ENCODE assay signal across 18 cellular contexts in the genomic region with DNA sequence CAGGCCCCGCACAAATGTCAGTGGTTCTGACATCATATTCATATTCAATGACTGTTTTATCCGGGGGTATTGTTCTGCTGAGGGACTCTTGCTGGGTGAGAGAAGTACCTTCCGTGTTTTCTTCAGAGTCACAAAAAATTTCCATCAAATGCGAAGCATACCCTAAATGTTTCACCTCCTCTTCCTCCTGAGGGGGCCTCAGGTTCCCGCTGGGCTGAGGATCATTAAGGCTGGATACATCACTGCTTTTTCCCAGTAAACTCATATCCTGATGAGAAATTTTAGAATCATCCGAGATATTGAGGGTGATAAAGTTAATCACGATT. TPM values are rescaled to one million over a fixed set of nuclear protein-coding genes. Genes with fewer than 3 reads are reported as not detected.
DNase-seq lines count a peak whose midpoint lies in the region; ATAC-seq, FAIRE-seq and TF ChIP-seq lines count a peak whose summit lies in the region.
"Had no signal": no experiment of that assay in that cellular context is flagged by ENCODE, and none has a peak within 500 bp of the region (broad histone marks: within the 10 kb centered on the region; RNA-seq: fewer than 3 reads in every experiment).

No MANE protein-coding gene starts in this region.

- H3K27me3 Mint-ChIP-seq in activated T-helper 2 cell treated with anti-CD3 and anti-CD28 coated beads, Interferon-gamma antibody, Interleukin-2, Interleukin-4, amounts not matched to agents 10 μg/mL and 5 μg/mL and 100 μg/mL, durations not matched to agents 14 hours and 24 hours and 36 hours (ENCODE audit: low read depth) = peaks cover 47% of the 10 kb centered on the region

- H3K4me2 ChIP-seq in HCT116 (ENCODE audit: low read length) = peak overlapping the region; percentile 77
- H3K4me2 ChIP-seq in H1 (ENCODE audit: insufficient read depth in 1 of 2, low read depth in 2 of 2, low read length in 2 of 2) = peak overlapping the region; percentile 62 to 76
- H3K4me2 ChIP-seq in keratinocyte (ENCODE audit: control insufficient read depth, extremely low read depth, insufficient read depth, low read depth, low read length) = no peak overlapping the region

- RAD21 ChIA-PET in HCT116 (lab: Charles Lee; ENCODE audit: low non-redundant PET in 1 of 2, low total read pairs in 2 of 2, uncharacterized antibody in 2 of 2, unreplicated experiment in 2 of 2) = no interaction called here

- H3K23me2 ChIP-seq in H1 (ENCODE audit: low read depth, low read length) = no peaks in the 10 kb centered on the region; the same call in 1 of the 2 replicates

- H3K9me2 ChIP-seq in HCT116 (ENCODE audit: insufficient read depth) = no peaks in the 10 kb centered on the region

- H3K9me3 ChIP-seq in HCT116 (ENCODE audit: control insufficient read depth in 1 of 2, insufficient read depth in 1 of 2, low read depth in 1 of 2, low read length in 2 of 2) = no peaks in the 10 kb centered on the region
- H3K9me3 ChIP-seq in H1 (ENCODE audit: insufficient read depth in 2 of 2, low read depth in 1 of 2, low read length in 1 of 2) = no peaks in the 10 kb centered on the region
- H3K9me3 ChIP-seq in keratinocyte (ENCODE audit: control insufficient read depth, low read depth, low read length) = no peaks in the 10 kb centered on the region
- H3K9me3 ChIP-seq: Peyer's patch had no signal

- no peaks in the 10 kb centered on the region for H3K79me1 ChIP-seq in H1 (ENCODE audit: low read depth, low read length)

- POLR2A ChIA-PET in HCT116 (lab: Charles Lee) = no interaction called here
- POLR2A ChIA-PET in H1 (lab: Charles Lee; ENCODE audit: partially characterized antibody) = no interaction called here

- no peak overlapping the region for H3K27ac ChIP-seq in HCT116 (ENCODE audit: low read depth, low read length)
- no peak overlapping the region for H3K27ac ChIP-seq in H1 (ENCODE audit: low read depth, low read length)
- no peak overlapping the region for H3K27ac ChIP-seq in keratinocyte (ENCODE audit: control insufficient read depth, insufficient read depth, low read length)
- H3K27ac ChIP-seq: Peyer's patch had no signal

- intact Hi-C loops in HCT116 (cut with micrococcal nuclease) = no loop called here
- intact Hi-C loops in activated T-helper 2 cell treated with anti-CD3 and anti-CD28 coated beads, Interferon-gamma antibody, Interleukin-2, Interleukin-4, amounts not matched to agents 10 μg/mL and 5 μg/mL and 100 μg/mL, durations not matched to agents 14 hours and 24 hours and 36 hours (cut with micrococcal nuclease) = no loop called here

- H3K9ac ChIP-seq in HCT116 (ENCODE audit: low read length) (peak overlapping the region; percentile 0; the same call in 1 of the 2 replicates), H1 (replicated peaks in 1 of 4; ENCODE audit: extremely low read depth in 1 of 4, low read depth in 3 of 4, low read length in 3 of 4) (no peak overlapping the region), keratinocyte (ENCODE audit: control insufficient read depth, extremely low read depth, insufficient read depth, low read length) (no peak overlapping the region)

- H4K5ac ChIP-seq in H1 (ENCODE audit: insufficient read length, low read depth, low read length) = no peak overlapping the region

- TF ChIP-seq CTCF in HCT116 (IDR thresholded peaks at IDR 0.05 in 2 of 3, conservative IDR thresholded peaks at IDR 0.05 in 1 of 3; ENCODE audit: borderline replicate concordance in 1 of 3, insufficient read depth in 1 of 3, low read depth in 2 of 3, low read length in 2 of 3) (no peak), H1 (IDR thresholded peaks at IDR 0.05; ENCODE audit: control extremely low read depth in 1 of 3, insufficient read depth in 1 of 3, low read depth in 1 of 3, low read length in 3 of 3) (no peak), keratinocyte (optimal IDR thresholded peaks at IDR 0.05 in 1 of 3, IDR thresholded peaks at IDR 0.05 in 1 of 3, conservative IDR thresholded peaks at IDR 0.05 in 1 of 3; ENCODE audit: extremely low read depth in 1 of 3, insufficient read depth in 2 of 3, low read length in 3 of 3) (no peak)

- no peak overlapping the region for H2BK20ac ChIP-seq in H1 (ENCODE audit: low read length)

- no peak for DNase-seq in HCT116 (ENCODE audit: low read depth, low spot score)
- DNase-seq in H1 (ENCODE audit: low read depth in 1 of 2, low spot score in 2 of 2) = no peak
- no peak for DNase-seq in keratinocyte (ENCODE audit: low read depth, low spot score)
- DNase-seq in NCI-H82 (lab: John Stamatoyannopoulos, UW) = no peak
- DNase-seq in NK-92 treated with Interleukin-12 subunit alpha and Interleukin-12 subunit beta, amount 100 ng/mL, for 24 hours (lab: John Stamatoyannopoulos, UW) = no peak
- DNase-seq in HT-29 (ENCODE audit: low spot score) = no peak
- DNase-seq in activated T-helper 2 cell treated with anti-CD3 and anti-CD28 coated beads, Interferon-gamma antibody, Interleukin-2, Interleukin-4, amounts not matched to agents 10 μg/mL and 5 μg/mL and 100 μg/mL, durations not matched to agents 14 hours and 24 hours and 36 hours (ENCODE audit: low spot score) = no peak
- DNase-seq: CD8-positive, alpha-beta memory T cell; EL; KG1; NCI-H1048; NCI-H1694; Peyer's patch; SIG-M5 had no signal

- H3K79me2 ChIP-seq in HCT116 (ENCODE audit: insufficient read depth, low read length) (no peaks in the 10 kb centered on the region), H1 (ENCODE audit: control insufficient read depth in 1 of 2, insufficient read depth in 2 of 2, low read length in 2 of 2) (no peaks in the 10 kb centered on the region), keratinocyte (ENCODE audit: control insufficient read depth, insufficient read depth, low read length) (no peaks in the 10 kb centered on the region)

- no peaks in the 10 kb centered on the region for H3K9me1 ChIP-seq in keratinocyte (ENCODE audit: control insufficient read depth, extremely low read depth, insufficient read depth, low read length)

- no peak for TF ChIP-seq EP300 in H1 (IDR thresholded peaks at IDR 0.05; ENCODE audit: borderline replicate concordance in 1 of 2, low read depth in 2 of 2, low read length in 2 of 2)

- no peaks in the 10 kb centered on the region for H3K4me1 Mint-ChIP-seq in activated T-helper 2 cell treated with anti-CD3 and anti-CD28 coated beads, Interferon-gamma antibody, Interleukin-2, Interleukin-4, amounts not matched to agents 10 μg/mL and 5 μg/mL and 100 μg/mL, durations not matched to agents 14 hours and 24 hours and 36 hours (ENCODE audit: low read depth)
- H3K4me1 Mint-ChIP-seq: CD8-positive, alpha-beta memory T cell had no signal

- no peaks in the 10 kb centered on the region for H3K9me3 Mint-ChIP-seq in activated T-helper 2 cell treated with anti-CD3 and anti-CD28 coated beads, Interferon-gamma antibody, Interleukin-2, Interleukin-4, amounts not matched to agents 10 μg/mL and 5 μg/mL and 100 μg/mL, durations not matched to agents 14 hours and 24 hours and 36 hours
- H3K9me3 Mint-ChIP-seq: CD8-positive, alpha-beta memory T cell had no signal

- no peak overlapping the region for H2BK120ac ChIP-seq in H1 (replicated peaks; ENCODE audit: low read depth, low read length)

- TF ChIP-seq RAD21 in HCT116 (IDR thresholded peaks at IDR 0.05; ENCODE audit: low read depth) (no peak), H1 (IDR thresholded peaks at IDR 0.05 in 1 of 2, conservative IDR thresholded peaks at IDR 0.05 in 1 of 2; ENCODE audit: low read depth in 2 of 2, low read length in 2 of 2) (no peak)

- H3K27me3 ChIP-seq in HCT116 (ENCODE audit: insufficient read depth, low read length) (no peaks in the 10 kb centered on the region), H1 (replicated peaks in 1 of 4; ENCODE audit: control insufficient read depth in 3 of 4, extremely low read depth in 1 of 4, insufficient read depth in 3 of 4, low read length in 3 of 4) (no peaks in the 10 kb centered on the region; a peak in 1 of 7 replicates), keratinocyte (ENCODE audit: control insufficient read depth, extremely low read depth, insufficient read depth, low read length) (no peaks in the 10 kb centered on the region)
- H3K27me3 ChIP-seq: Peyer's patch had no signal

- H2AK5ac ChIP-seq in H1 (ENCODE audit: low read depth, low read length) = no peak overlapping the region

- peak overlapping the region; percentile 12; the same call in 1 of the 2 replicates for H2BK5ac ChIP-seq in H1 (ENCODE audit: low read depth, low read length)

- dilution Hi-C loops in keratinocyte (cut with MboI; ENCODE audit: extremely low pct_ligation_motif_present, low sequenced_read_pairs) = no loop called here

- WGBS in H1 (ENCODE audit: extremely low coverage in 1 of 2, insufficient coverage in 1 of 2, insufficient read length in 1 of 2, insufficient replicate concordance in 2 of 2, low coverage in 1 of 2, low lambda C conversion rate in 2 of 2, missing lambda C conversion rate in 1 of 2), 2 experiments = 9% methylated on average over 7 of the region's 7 CpGs; no CpG with 5 or more reads in 1 of the 2 experiments

- peak overlapping the region; percentile 39; the same call in 1 of the 2 replicates for H4K8ac ChIP-seq in H1 (ENCODE audit: extremely low read depth, insufficient read depth, low read length)

- no peak overlapping the region for H3K56ac ChIP-seq in H1 (replicated peaks; ENCODE audit: insufficient read length, low read depth, low read length)

- TF ChIP-seq POLR2A in HCT116 (IDR thresholded peaks at IDR 0.05; ENCODE audit: borderline replicate concordance, extremely low read depth, insufficient read depth, insufficient read length) = no peak
- TF ChIP-seq POLR2A in H1 (IDR thresholded peaks at IDR 0.05; ENCODE audit: control extremely low read depth in 1 of 2, low read depth in 2 of 2, low read length in 2 of 2) = no peak

- H3K4me3 Mint-ChIP-seq in activated T-helper 2 cell treated with anti-CD3 and anti-CD28 coated beads, Interferon-gamma antibody, Interleukin-2, Interleukin-4, amounts not matched to agents 10 μg/mL and 5 μg/mL and 100 μg/mL, durations not matched to agents 14 hours and 24 hours and 36 hours (ENCODE audit: low read depth) = no peak overlapping the region
- H3K4me3 Mint-ChIP-seq: CD8-positive, alpha-beta memory T cell had no signal

- no peaks in the 10 kb centered on the region for H4K20me1 ChIP-seq in HCT116 (ENCODE audit: insufficient read depth)
- H4K20me1 ChIP-seq in H1 (replicated peaks in 1 of 2; ENCODE audit: control insufficient read depth in 1 of 2, insufficient read depth in 2 of 2, low read length in 2 of 2) = no peaks in the 10 kb centered on the region
- no peaks in the 10 kb centered on the region for H4K20me1 ChIP-seq in keratinocyte (ENCODE audit: control insufficient read depth, extremely low read depth, insufficient read depth, low read length)

- no peak overlapping the region for H3K27ac Mint-ChIP-seq in activated T-helper 2 cell treated with anti-CD3 and anti-CD28 coated beads, Interferon-gamma antibody, Interleukin-2, Interleukin-4, amounts not matched to agents 10 μg/mL and 5 μg/mL and 100 μg/mL, durations not matched to agents 14 hours and 24 hours and 36 hours
- H3K27ac Mint-ChIP-seq: CD8-positive, alpha-beta memory T cell had no signal

- 0 out of 4 replicates have a peak overlapping the region, but pooled peaks of 1 of the 2 experiments have one; percentile 4 for H3K4me3 ChIP-seq in HCT116 (replicated peaks in 1 of 2; ENCODE audit: low read depth in 1 of 2, low read length in 2 of 2)
- H3K4me3 ChIP-seq in H1 (ENCODE audit: extremely low read depth in 1 of 4, insufficient read depth in 2 of 4, low read depth in 3 of 4, low read length in 4 of 4) = peak overlapping the region in 3 of 4 experiments; percentile 31 to 51 (median 35); a peak in 4 of 8 replicates
- H3K4me3 ChIP-seq in keratinocyte (ENCODE audit: control insufficient read depth in 2 of 3, extremely low read depth in 1 of 3, insufficient read depth in 2 of 3, low read depth in 1 of 3, low read length in 3 of 3) = no peak overlapping the region
- H3K4me3 ChIP-seq: Peyer's patch had no signal

- CTCF ChIA-PET in HCT116 (lab: Charles Lee) = no interaction called here
- CTCF ChIA-PET in H1 (lab: Charles Lee; ENCODE audit: partially characterized antibody) = interaction anchor here (1.8 to 5.7 kb wide), 2 partner anchors 12 to 31 kb away, joined by 4 to 32 read pairs; no protein-coding TSS in a partner anchor

- peak; percentile 10 for ATAC-seq in HCT116

- H2AFZ ChIP-seq in HCT116 (ENCODE audit: low read depth, low read length, poor library complexity, severe bottlenecking) (peak overlapping the region; percentile 69), H1 (ENCODE audit: low read length) (peak overlapping the region; percentile 74; the same call in 1 of the 2 replicates), keratinocyte (ENCODE audit: control insufficient read depth, low read length) (no peak overlapping the region)

- no peak overlapping the region for H3K14ac ChIP-seq in H1 (ENCODE audit: insufficient read length)

- H3K18ac ChIP-seq in H1 (ENCODE audit: extremely low read depth, low read length) = no peak overlapping the region

- H2BK12ac ChIP-seq in H1 (ENCODE audit: low read depth, low read length) = no peak overlapping the region

- BruUV-seq in HCT116 (replicated peaks; lab: Mats Ljungman, UMichigan) = no TSS peak

- no peak overlapping the region for H3K4ac ChIP-seq in H1 (replicated peaks; ENCODE audit: insufficient read length, low read depth, low read length)

- FAIRE-seq in H1 (lab: Jason Lieb, UNC) (no peak), keratinocyte (lab: Jason Lieb, UNC) (peak; percentile 75)
- FAIRE-seq: H54 had no signal

- H4K91ac ChIP-seq in H1 (replicated peaks; ENCODE audit: insufficient read length, low read length) = no peak overlapping the region

- no peaks in the 10 kb centered on the region for H3K36me3 Mint-ChIP-seq in activated T-helper 2 cell treated with anti-CD3 and anti-CD28 coated beads, Interferon-gamma antibody, Interleukin-2, Interleukin-4, amounts not matched to agents 10 μg/mL and 5 μg/mL and 100 μg/mL, durations not matched to agents 14 hours and 24 hours and 36 hours (ENCODE audit: low read depth)
- H3K36me3 Mint-ChIP-seq: CD8-positive, alpha-beta memory T cell had no signal

- no peak overlapping the region for H2BK15ac ChIP-seq in H1 (ENCODE audit: low read length)

- H3K36me3 ChIP-seq in HCT116 (ENCODE audit: control insufficient read depth in 1 of 2, insufficient read depth in 2 of 2, low read length in 2 of 2) = no peaks in the 10 kb centered on the region; a peak in 1 of 4 replicates
- no peaks in the 10 kb centered on the region for H3K36me3 ChIP-seq in H1 (ENCODE audit: control insufficient read depth in 2 of 4, insufficient read depth in 4 of 4, low read length in 3 of 4)
- no peaks in the 10 kb centered on the region for H3K36me3 ChIP-seq in keratinocyte (ENCODE audit: control insufficient read depth in 2 of 2, extremely low read depth in 1 of 2, insufficient read depth in 2 of 2, low read length in 2 of 2)
- H3K36me3 ChIP-seq: Peyer's patch had no signal

- peaks cover 21 to 33% of the 10 kb centered on the region in 2 experiments for H3K4me1 ChIP-seq in HCT116 (ENCODE audit: control insufficient read depth in 1 of 2, insufficient read depth in 2 of 2, low read length in 2 of 2)
- H3K4me1 ChIP-seq in H1 (replicated peaks in 1 of 4; ENCODE audit: control insufficient read depth in 3 of 4, insufficient read depth in 4 of 4, low read length in 3 of 4) = peaks cover 0 to 12% (median 7%) of the 10 kb centered on the region in 4 experiments; a peak in 4 of 7 replicates
- peaks cover 22% of the 10 kb centered on the region for H3K4me1 ChIP-seq in keratinocyte (ENCODE audit: control insufficient read depth, extremely low read depth, insufficient read depth, low read length)
- H3K4me1 ChIP-seq: Peyer's patch had no signal

- H3K23ac ChIP-seq in H1 (ENCODE audit: insufficient read length) = no peak overlapping the region

RNA-seq across cellular contexts. Expression of gene IL20RA, which starts 42.8 kb away (rescaled TPM):
- 1.1 TPM for total RNA-seq in HCT116 (2021; ENCODE audit: unreplicated experiment)
- polyA plus RNA-seq in HCT116 (2012) = 0.62 and 0.83 TPM in 2 replicates
- 1.5 and 1.7 TPM in 2 replicates for total RNA-seq in H1 (2021; fragmentation: NEBNext Ultra II Directional; extraction: Animal tissue kit (Norgen Biotek cat#: 25700))
- 1.2 and 1.3 TPM in 2 replicates for polyA plus RNA-seq in H1 (2011; rRNA removed)
- 1.1 TPM for polyA plus RNA-seq in H1 (2011; cell fraction: cytosol; rRNA removed)
- polyA plus RNA-seq in H1 (2011; cell fraction: nucleus; rRNA removed) = 1.1 TPM
- polyA plus RNA-seq in H1 (2012, experiment 1 of 2) = 1.9 to 2.9 TPM (median 2.1 TPM) in 4 replicates
- polyA plus RNA-seq in H1 (2012, experiment 2 of 2) = 1.0 TPM
- 2.1 TPM for polyA plus RNA-seq in H1 (2013, experiment 1 of 2)
- polyA plus RNA-seq in H1 (2013, experiment 2 of 2) = 2.7 TPM
- polyA minus RNA-seq in H1 (2011; rRNA and poly(A)+ RNA removed) = 0.60 and 1.3 TPM in 2 replicates
- not detected for polyA minus RNA-seq in H1 (2011; cell fraction: cytosol; rRNA and poly(A)+ RNA removed)
- 2.1 TPM for polyA minus RNA-seq in H1 (2011; cell fraction: nucleus; rRNA and poly(A)+ RNA removed)
- 1.2 to 1.5 TPM (median 1.3 TPM) in 3 replicates for polyA plus RNA-seq in keratinocyte
- 6.0 TPM for polyA plus RNA-seq in keratinocyte (2011; ENCODE audit: low read depth)
- polyA plus RNA-seq in keratinocyte (2011; cell fraction: cytosol; rRNA removed) = 1.2 and 1.8 TPM in 2 replicates
- 1.1 and 1.6 TPM in 2 replicates for polyA plus RNA-seq in keratinocyte (2011; cell fraction: nucleus; rRNA removed)
- polyA plus RNA-seq in keratinocyte (2012; ENCODE audit: low replicate concordance) = 0.92 and 7.4 TPM in 2 replicates
- 0.49 to 3.0 TPM (median 1.0 TPM) in 3 replicates for polyA minus RNA-seq in keratinocyte
- polyA minus RNA-seq in keratinocyte (2011; cell fraction: cytosol; rRNA and poly(A)+ RNA removed) = 1.2 TPM
- polyA minus RNA-seq in keratinocyte (2011; cell fraction: nucleus; rRNA and poly(A)+ RNA removed) = 0.70 and 1.2 TPM in 2 replicates
- 7.9 and 16.7 TPM in 2 replicates for total RNA-seq in HT-29 (2014; rRNA removed; shearing (Covaris generic))
- total RNA-seq in activated T-helper 2 cell treated with anti-CD3 and anti-CD28 coated beads, Interferon-gamma antibody, Interleukin-2, Interleukin-4, amounts not matched to agents 10 μg/mL and 5 μg/mL and 100 μg/mL, durations not matched to agents 14 hours and 24 hours and 36 hours = not detected in 2 replicates
- total RNA-seq: CD8-positive, alpha-beta memory T cell; M059J had no signal
- polyA plus RNA-seq: AG04450; BJ; CD8-positive, alpha-beta memory T cell had no signal

Comparison
In these comparisons a context has a peak if more than half of its experiments do, and no peak if none do; other contexts are left out.
1. H3K4me3 ChIP-seq: peak in H1 (3 of 4); none in keratinocyte (0 of 3).